Comparison of ENCODE assay signal across 1 cellular context in genomic region chr12:57124259-57124877, GRCh38.
TF ChIP-seq lines count a peak whose summit lies in the region.

No MANE protein-coding gene starts in this region.

TF ChIP-seq in SK-N-SH treated with all-trans-retinoic acid at 6 μM for 48 hours, 23 proteins besides CTCF, POLR2A, EP300 and RAD21 (continued from another document):
- no peak for TF ChIP-seq POU6F1 (CRISPR knock-in tag; IDR thresholded peaks at IDR 0.05; ENCODE audit: borderline replicate concordance, low read depth)
- TF ChIP-seq RARB (CRISPR knock-in tag; IDR thresholded peaks at IDR 0.05), result no peak
- no peak for TF ChIP-seq TOX (CRISPR knock-in tag; IDR thresholded peaks at IDR 0.05; ENCODE audit: borderline replicate concordance)
- TF ChIP-seq ZC3H10 (CRISPR knock-in tag; IDR thresholded peaks at IDR 0.05), result no peak
- TF ChIP-seq TSHZ2 (CRISPR knock-in tag; IDR thresholded peaks at IDR 0.05), result no peak
- no peak for TF ChIP-seq ZFP3 (CRISPR knock-in tag; IDR thresholded peaks at IDR 0.05)
- no peak for TF ChIP-seq OSR1 (CRISPR knock-in tag; IDR thresholded peaks at IDR 0.05)
TF ChIP-seq in SK-N-SH treated with all-trans-retinoic acid at 6 μM for 48 hours: peak in this region for 0.
